In the genomic region with DNA sequence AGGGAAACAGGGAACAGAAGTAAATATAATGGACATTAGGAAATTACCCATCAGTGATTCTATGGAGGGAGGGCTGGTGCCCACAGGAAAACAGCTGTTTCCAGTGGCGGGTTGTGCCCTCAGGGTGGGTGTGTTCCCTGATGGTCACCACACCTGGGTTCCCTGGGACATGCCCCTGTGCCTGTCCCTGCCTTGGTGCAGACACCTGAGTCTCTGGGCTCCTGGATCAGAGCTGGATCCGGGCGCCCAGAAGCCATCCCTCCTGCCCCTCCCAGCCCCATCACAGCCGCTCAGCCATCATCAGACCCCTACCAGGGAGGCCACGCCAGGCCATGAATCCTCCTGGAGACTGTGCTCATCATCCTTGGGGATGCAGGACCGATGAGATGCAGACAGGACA, we compare ENCODE assay signal across 30 cellular contexts.
"Had no signal": no experiment of that assay in that cellular context is flagged by ENCODE, and none has a peak within 500 bp of the region (broad histone marks: within the 10 kb centered on the region; RNA-seq: fewer than 3 reads in every experiment).

No MANE protein-coding gene starts in this region.

- H3K4me3 ChIP-seq: neural progenitor cell, ovary, psoas muscle, right lobe of liver, skin epidermis, smooth muscle cell, suprapubic skin, testis, tibial artery, transverse colon, upper lobe of right lung, uterus had no signal

- H3K4me2 ChIP-seq: neural progenitor cell, smooth muscle cell had no signal

- H3K27me3 ChIP-seq: neural progenitor cell, neutrophil, ovary, right lobe of liver, testis, transverse colon, upper lobe of right lung, uterus had no signal

- H3K9me3 ChIP-seq: neutrophil, ovary, psoas muscle, right lobe of liver, suprapubic skin, testis, tibial artery, transverse colon, upper lobe of right lung, uterus had no signal

- H3K36me3 ChIP-seq: neural progenitor cell, neutrophil, ovary, right lobe of liver, suprapubic skin, tibial artery, transverse colon, upper lobe of right lung, uterus had no signal

- DNase-seq: naive thymus-derived CD4-positive, alpha-beta T cell; nucleus accumbens; psoas muscle; right cardiac atrium; right lobe of liver; stimulated activated CD4-positive, alpha-beta T cell treated with anti-CD3 and anti-CD28 coated beads, Interleukin-15, amount 100 ng/mL, for 24 hours; stimulated activated CD4-positive, alpha-beta T cell treated with anti-CD3 and anti-CD28 coated beads, Interleukin-2, amount 100 ng/mL, for 24 hours; stimulated activated CD4-positive, alpha-beta T cell treated with anti-CD3 and anti-CD28 coated beads, Interleukin-2, amount 100 ng/mL, for 48 hours; stimulated activated CD4-positive, alpha-beta T cell treated with anti-CD3 and anti-CD28 coated beads, Interleukin-4, amount 100 ng/mL, for 24 hours; stimulated activated naive CD4-positive, alpha-beta T cell; stimulated activated naive CD8-positive, alpha-beta T cell treated with anti-CD3 and anti-CD28 coated beads, Interleukin-15, amount 100 ng/mL, for 72 hours; stimulated activated naive CD8-positive, alpha-beta T cell treated with anti-CD3 and anti-CD28 coated beads, Interleukin-15, Interleukin-2, amounts not matched to agents 100 U/mL and 50 U/mL, for 24 hours; substantia nigra; testis; tibial artery; transverse colon; upper lobe of right lung; uterus had no signal

- H3K27ac ChIP-seq: neural progenitor cell, neutrophil, parathyroid adenoma, psoas muscle, right lobe of liver, skin epidermis, suprapubic skin, testis, tibial artery, transverse colon, upper lobe of right lung, uterus had no signal

- H3K36me3 Mint-ChIP-seq: naive thymus-derived CD4-positive, alpha-beta T cell; natural killer cell; neural progenitor cell; stimulated activated memory B cell treated with anti-CD40 and anti-IgM and Interleukin-4, amounts not matched to agents 10 μg/mL and 1 μg/mL and 100 μg/mL, for 72 hours had no signal

- H3K27ac Mint-ChIP-seq: naive thymus-derived CD4-positive, alpha-beta T cell; natural killer cell; nephron; neural progenitor cell; progenitor cell of endocrine pancreas; stimulated activated memory B cell treated with anti-CD40 and anti-IgM and Interleukin-4, amounts not matched to agents 10 μg/mL and 1 μg/mL and 100 μg/mL, for 72 hours; stimulated activated naive CD8-positive, alpha-beta T cell treated with anti-CD3 and anti-CD28 coated beads, Interleukin-15, amount 100 ng/mL, for 72 hours; type B pancreatic cell had no signal

- H3K9ac ChIP-seq: neural progenitor cell, parathyroid adenoma had no signal

- H2AFZ ChIP-seq: neural progenitor cell, parathyroid adenoma had no signal

- H3K4me1 Mint-ChIP-seq: naive thymus-derived CD4-positive, alpha-beta T cell; natural killer cell; nephron; stimulated activated memory B cell treated with anti-CD40 and anti-IgM and Interleukin-4, amounts not matched to agents 10 μg/mL and 1 μg/mL and 100 μg/mL, for 72 hours; stimulated activated naive CD8-positive, alpha-beta T cell treated with anti-CD3 and anti-CD28 coated beads, Interleukin-15, amount 100 ng/mL, for 72 hours had no signal

- H3K4me3 Mint-ChIP-seq: naive thymus-derived CD4-positive, alpha-beta T cell; natural killer cell; nephron; neural progenitor cell; stimulated activated memory B cell treated with anti-CD40 and anti-IgM and Interleukin-4, amounts not matched to agents 10 μg/mL and 1 μg/mL and 100 μg/mL, for 72 hours; stimulated activated naive CD8-positive, alpha-beta T cell treated with anti-CD3 and anti-CD28 coated beads, Interleukin-15, amount 100 ng/mL, for 72 hours; type B pancreatic cell had no signal

- H3K4me1 ChIP-seq: neural progenitor cell, parathyroid adenoma, psoas muscle, right lobe of liver, tibial artery, transverse colon, upper lobe of right lung, uterus had no signal
